ENCODE assay signal across 13 cellular contexts in the genomic region with DNA sequence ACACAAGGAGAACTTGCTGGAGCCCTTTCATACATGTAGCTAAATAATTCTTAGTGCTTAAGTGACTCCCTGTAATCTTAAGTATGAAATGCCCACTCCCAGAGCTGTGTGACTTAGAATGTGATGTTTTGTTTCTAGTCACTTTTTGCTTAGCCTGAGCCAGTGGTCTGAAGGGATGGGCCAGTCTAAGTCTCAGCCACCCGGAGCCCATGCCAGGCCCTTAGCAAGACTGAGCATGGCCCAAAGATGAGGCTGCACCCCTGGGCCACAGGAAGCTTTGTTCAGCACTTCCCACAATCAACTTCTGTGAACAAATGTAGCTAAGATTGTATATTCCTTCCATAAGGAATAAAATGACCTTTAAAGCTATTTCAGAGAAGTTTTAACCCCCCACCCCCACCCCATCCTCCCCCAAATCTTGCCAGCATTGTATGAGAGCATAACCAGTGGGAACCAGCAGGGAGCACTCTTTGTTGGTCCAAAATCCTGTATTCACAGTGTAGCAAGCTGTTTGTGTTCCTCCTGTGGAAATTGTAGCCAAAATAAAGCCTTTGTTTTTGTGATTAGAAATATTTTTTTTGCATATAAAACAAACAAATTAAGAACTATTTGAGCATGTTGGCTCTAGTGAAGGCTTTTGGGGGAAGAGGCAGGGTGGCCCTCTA.
DNase-seq lines count a peak whose midpoint lies in the region; ATAC-seq and TF ChIP-seq lines count a peak whose summit lies in the region.
"Had no signal": no experiment of that assay in that cellular context is flagged by ENCODE, and none has a peak within 500 bp of the region (broad histone marks: within the 10 kb centered on the region; RNA-seq: fewer than 3 reads in every experiment).

No MANE protein-coding gene starts in this region.

- no peak overlapping the region for H3K27ac ChIP-seq in Panc1 (ENCODE audit: low read length)
- H3K27ac ChIP-seq in osteoblast (ENCODE audit: low read depth, low read length) = no peak overlapping the region
- H3K27ac ChIP-seq: HL-60 had no signal

- H3K79me2 ChIP-seq in osteoblast (ENCODE audit: insufficient read depth, low read length) = no peaks in the 10 kb centered on the region

- peaks cover 4% of the 10 kb centered on the region for H4K20me1 ChIP-seq in osteoblast (ENCODE audit: insufficient read depth, low read length)

- no peaks in the 10 kb centered on the region for H3K27me3 Mint-ChIP-seq in activated CD4-positive, alpha-beta memory T cell treated with anti-CD3 and anti-CD28 coated beads, Interleukin-2, amount 10 ng/mL, durations not matched to agents 7 days and 5 days
- H3K27me3 Mint-ChIP-seq: naive thymus-derived CD8-positive, alpha-beta T cell had no signal

- no peaks in the 10 kb centered on the region for H3K9me3 Mint-ChIP-seq in activated CD4-positive, alpha-beta memory T cell treated with anti-CD3 and anti-CD28 coated beads, Interleukin-2, amount 10 ng/mL, durations not matched to agents 7 days and 5 days

- ATAC-seq in Panc1 (peak; percentile 54), omental fat pad (ENCODE audit: low FRiP score) (no peak), HG03108 (IDR thresholded peaks at IDR 0.05; ENCODE audit: unreplicated experiment) (no peak)
- ATAC-seq: naive thymus-derived CD8-positive, alpha-beta T cell had no signal

- no peak overlapping the region for H3K4me3 Mint-ChIP-seq in activated CD4-positive, alpha-beta memory T cell treated with anti-CD3 and anti-CD28 coated beads, Interleukin-2, amount 10 ng/mL, durations not matched to agents 7 days and 5 days

- H3K36me3 ChIP-seq in Panc1 (ENCODE audit: control insufficient read depth, insufficient read depth, low read length) (peaks cover 42% of the 10 kb centered on the region), osteoblast (ENCODE audit: insufficient read depth, low read length) (peaks cover 91% of the 10 kb centered on the region)

- H3K4me2 ChIP-seq in osteoblast (ENCODE audit: insufficient read depth, low read length) = no peak overlapping the region

- H3K27me3 ChIP-seq in Panc1 (ENCODE audit: control insufficient read depth, insufficient read depth, low read length) = no peaks in the 10 kb centered on the region
- no peaks in the 10 kb centered on the region for H3K27me3 ChIP-seq in osteoblast (ENCODE audit: insufficient read depth, low read length)

- peak; percentile 10 for TF ChIP-seq CTCF in GM10248 (IDR thresholded peaks at IDR 0.05; ENCODE audit: control extremely low read depth, extremely low read depth, low read depth, missing control alignments)
- no peak for TF ChIP-seq CTCF in Panc1 (IDR thresholded peaks at IDR 0.05)
- peak; percentile 31 for TF ChIP-seq CTCF in epithelial cell of proximal tubule (conservative IDR thresholded peaks at IDR 0.05; ENCODE audit: low read depth, low read length)
- peak; percentile 35 for TF ChIP-seq CTCF in osteoblast (IDR thresholded peaks at IDR 0.05; ENCODE audit: extremely low read depth, low read depth, low read length)
- TF ChIP-seq CTCF in omental fat pad (IDR thresholded peaks at IDR 0.05) = no peak

- POLR2A ChIA-PET in GM10248 (lab: Yijun Ruan, JAX) = interaction anchor here (0.6 kb wide), 1 partner anchor 18 kb away, joined by 3 read pairs; no protein-coding TSS in a partner anchor
- POLR2A ChIA-PET in Panc1 (lab: Charles Lee) = no interaction called here
- POLR2A ChIA-PET in activated CD4-positive, alpha-beta memory T cell treated with anti-CD3 and anti-CD28 coated beads, Interleukin-2, amount 10 ng/mL, durations not matched to agents 7 days and 5 days (lab: Charles Lee) = no interaction called here

- H3K4me3 ChIP-seq in Panc1 (ENCODE audit: low read depth in 2 of 2, low read length in 2 of 2) (no peak overlapping the region), epithelial cell of proximal tubule (ENCODE audit: low read depth, low read length) (no peak overlapping the region), osteoblast (ENCODE audit: insufficient read depth, low read length) (no peak overlapping the region)

- peaks cover 67% of the 10 kb centered on the region for H3K36me3 Mint-ChIP-seq in activated CD4-positive, alpha-beta memory T cell treated with anti-CD3 and anti-CD28 coated beads, Interleukin-2, amount 10 ng/mL, durations not matched to agents 7 days and 5 days (ENCODE audit: low read depth)

- in situ Hi-C loops in Panc1 (cut with HindIII; ENCODE audit: low pct_unique_long_range_greater_than_20kb, low sequenced_read_pairs) = no loop called here

- no peaks in the 10 kb centered on the region for H3K9me3 ChIP-seq in Panc1 (ENCODE audit: control insufficient read depth, insufficient read depth, low read depth, low read length)
- H3K9me3 ChIP-seq in osteoblast (ENCODE audit: low read depth, low read length) = no peaks in the 10 kb centered on the region

- DNase-seq in GM10248 (ENCODE audit: extremely low spot score) (no peak), Panc1 (ENCODE audit: low read depth, low spot score) (no peak), epithelial cell of proximal tubule (ENCODE audit: low read depth) (no peak), osteoblast (ENCODE audit: insufficient read length, low spot score, missing footprints) (peak; percentile 46), GDM1 (lab: John Stamatoyannopoulos, UW) (no peak), omental fat pad (ENCODE audit: low spot score) (no peak)
- DNase-seq in activated CD4-positive, alpha-beta memory T cell treated with anti-CD3 and anti-CD28 coated beads, Interleukin-2, amount 10 ng/mL, durations not matched to agents 7 days and 5 days = no peak
- DNase-seq: activated CD4-positive, alpha-beta T cell treated with anti-CD3 and anti-CD28 coated beads for 1 hour; activated effector memory CD4-positive, alpha-beta T cell treated with anti-CD3 and anti-CD28 coated beads, Interleukin-2, amount 50 U/mL, for 16 hours; naive thymus-derived CD8-positive, alpha-beta T cell; NCI-H146 had no signal

- H3K4me1 ChIP-seq in Panc1 (ENCODE audit: control insufficient read depth, insufficient read depth, low read length) = no peaks in the 10 kb centered on the region
- no peaks in the 10 kb centered on the region for H3K4me1 ChIP-seq in osteoblast (ENCODE audit: insufficient read depth, low read length)

- BruUV-seq in Panc1 (replicated peaks; lab: Mats Ljungman, UMichigan) = no TSS peak

- no peak overlapping the region for H2AFZ ChIP-seq in osteoblast (ENCODE audit: low read length)

- H3K27ac Mint-ChIP-seq in activated CD4-positive, alpha-beta memory T cell treated with anti-CD3 and anti-CD28 coated beads, Interleukin-2, amount 10 ng/mL, durations not matched to agents 7 days and 5 days = no peak overlapping the region

- intact Hi-C loops in Panc1 (cut with micrococcal nuclease; ENCODE audit: unreplicated experiment) = loop anchor here (10.0 kb wide), 1 partner anchor 134 kb away; no protein-coding TSS in a partner anchor

- no peaks in the 10 kb centered on the region for H3K4me1 Mint-ChIP-seq in activated CD4-positive, alpha-beta memory T cell treated with anti-CD3 and anti-CD28 coated beads, Interleukin-2, amount 10 ng/mL, durations not matched to agents 7 days and 5 days

- CTCF ChIA-PET in GM10248 (lab: Yijun Ruan, JAX) = interaction anchor here (1.0 to 1.1 kb wide), 2 partner anchors 10 to 47 kb away, joined by 3 to 4 read pairs; no protein-coding TSS in a partner anchor
- CTCF ChIA-PET in Panc1 (lab: Charles Lee) = interaction anchor here (0.6 to 1.2 kb wide), 3 partner anchors 9 to 144 kb away, joined by 3 to 6 read pairs (median 3); no protein-coding TSS in a partner anchor
- CTCF ChIA-PET in activated CD4-positive, alpha-beta memory T cell treated with anti-CD3 and anti-CD28 coated beads, Interleukin-2, amount 10 ng/mL, durations not matched to agents 7 days and 5 days (lab: Charles Lee) = no interaction called here

Comparison
In these comparisons a context has a peak if more than half of its experiments do, and no peak if none do; other contexts are left out.
1. CTCF ChIP-seq: peak in GM10248 (single experiment), epithelial cell of proximal tubule (single experiment) and osteoblast (single experiment); none in Panc1 (single experiment) and omental fat pad (0 of 3).